In genomic region chrX:2425281-2426071, GRCh38 we compare ENCODE assay signal across 26 cellular contexts.
A peak's percentile ranks its signal among the peaks of the same experiment; 100 is the strongest.
DNase-seq lines count a peak whose midpoint lies in the region; ATAC-seq and TF ChIP-seq lines count a peak whose summit lies in the region.
"Had no signal": no experiment of that assay in that cellular context is flagged by ENCODE, and none has a peak within 500 bp of the region (broad histone marks: within the 10 kb centered on the region; RNA-seq: fewer than 3 reads in every experiment).

No MANE protein-coding gene starts in this region.

- peaks cover 81% of the 10 kb centered on the region for H3K36me3 Mint-ChIP-seq in GM23338 (ENCODE audit: low read depth)

- peak overlapping the region in 7 of 11 experiments; percentile 1 to 63 (median 36); a peak in 10 of 22 replicates for H3K9ac ChIP-seq in BLaER1 treated with 17β-estradiol and CSF1 and Interleukin-3, amounts not matched to agents 10 nM and 100 nM

- peak overlapping the region; percentile 85 for H3K27ac Mint-ChIP-seq in GM23338
- H3K27ac Mint-ChIP-seq: activated naive CD4-positive, alpha-beta T cell treated with anti-CD3 and anti-CD28 coated beads for 36 hours; activated T-cell treated with anti-CD3 and anti-CD28 coated beads, Interleukin-2, amount 50 U/mL, for 24 hours; CD4-positive, CD25-positive, alpha-beta regulatory T cell; T-helper 17 cell had no signal

- no peak overlapping the region for H3K4me3 Mint-ChIP-seq in GM23338
- H3K4me3 Mint-ChIP-seq: activated naive CD4-positive, alpha-beta T cell treated with anti-CD3 and anti-CD28 coated beads for 36 hours; activated T-cell treated with anti-CD3 and anti-CD28 coated beads, Interleukin-2, amount 50 U/mL, for 24 hours; CD4-positive, CD25-positive, alpha-beta regulatory T cell; neural crest cell; T-helper 17 cell had no signal

- TF ChIP-seq CTCF in GM23338 (conservative IDR thresholded peaks at IDR 0.05; ENCODE audit: low read depth in 2 of 2) (peak; percentile 41 to 61; a peak in 3 of 4 replicates), astrocyte of the cerebellum (IDR thresholded peaks at IDR 0.05; ENCODE audit: low read depth, low read length, missing control alignments) (no peak)

- peaks cover 31% of the 10 kb centered on the region for H3K9me3 Mint-ChIP-seq in GM23338

- peaks cover 16% of the 10 kb centered on the region for H3K4me1 Mint-ChIP-seq in GM23338
- H3K4me1 Mint-ChIP-seq: neural crest cell had no signal

- ATAC-seq in GM23338 = peak; percentile 91
- ATAC-seq in GM21381 (IDR thresholded peaks at IDR 0.05; ENCODE audit: unreplicated experiment) = no peak
- ATAC-seq in GM21360 (IDR thresholded peaks at IDR 0.05; ENCODE audit: unreplicated experiment) = no peak
- ATAC-seq: GM12878, psoas muscle, T-helper 17 cell had no signal

- peaks cover 22 to 61% (median 50%) of the 10 kb centered on the region in 10 experiments for H3K4me1 ChIP-seq in BLaER1 treated with 17β-estradiol and CSF1 and Interleukin-3, amounts not matched to agents 10 nM and 100 nM
- peaks cover 4% of the 10 kb centered on the region for H3K4me1 ChIP-seq in GM23338 (ENCODE audit: insufficient read depth)
- H3K4me1 ChIP-seq: psoas muscle had no signal

- H3K9me2 ChIP-seq in GM23338 (ENCODE audit: insufficient read depth) = no peaks in the 10 kb centered on the region

- peak; percentile 66 for DNase-seq in GM23338 (ENCODE audit: low spot score)
- peak; percentile 15 for DNase-seq in astrocyte of the cerebellum (ENCODE audit: low read depth)
- peak; percentile 47 for DNase-seq in mesenteric fat pad (ENCODE audit: low spot score)
- DNase-seq in stimulated activated CD4-positive, alpha-beta T cell treated with anti-CD3 and anti-CD28 coated beads, Interleukin-15, amount 100 ng/mL, for 24 hours = no peak
- DNase-seq in GF-D8 (lab: John Stamatoyannopoulos, UW) = no peak
- DNase-seq: activated CD4-positive, alpha-beta T cell treated with anti-CD3 and anti-CD28 coated beads, Interleukin-2, amount 50 U/mL, for 48 hours; activated naive CD4-positive, alpha-beta T cell treated with anti-CD3 and anti-CD28 coated beads for 36 hours; activated T-cell treated with anti-CD3 and anti-CD28 coated beads, Interleukin-2, amount 50 U/mL, for 24 hours; anterior cingulate cortex; CD4-positive, CD25-positive, alpha-beta regulatory T cell; DMS153; hypothalamus; islet precursor cell; NCI-H2107; NCI-H510A; psoas muscle; RPMI8226; stimulated activated naive CD4-positive, alpha-beta T cell; T-helper 17 cell had no signal

- in situ Hi-C loops in astrocyte of the cerebellum (cut with HindIII; ENCODE audit: low sequenced_read_pairs) = no loop called here

- H2AFZ ChIP-seq in GM23338 = no peak overlapping the region

- H3K27ac ChIP-seq in BLaER1 treated with 17β-estradiol and CSF1 and Interleukin-3, amounts not matched to agents 10 nM and 100 nM = peak overlapping the region in 8 of 11 experiments; percentile 48 to 77 (median 64); a peak in 15 of 22 replicates
- no peak overlapping the region; the same call in 1 of the 2 replicates for H3K27ac ChIP-seq in GM23338 (ENCODE audit: low read depth)
- H3K27ac ChIP-seq: psoas muscle, skin epidermis, VCaP had no signal

- H3K9me3 ChIP-seq in BLaER1 treated with 17β-estradiol and CSF1 and Interleukin-3, amounts not matched to agents 10 nM and 100 nM (replicated peaks in 1 of 11) = peaks cover 11 to 28% (median 21%) of the 10 kb centered on the region in 11 experiments; a peak in 21 of 22 replicates
- H3K9me3 ChIP-seq: psoas muscle had no signal

- no peaks in the 10 kb centered on the region for H3K27me3 ChIP-seq in BLaER1 treated with 17β-estradiol and CSF1 and Interleukin-3, amounts not matched to agents 10 nM and 100 nM
- no peaks in the 10 kb centered on the region for H3K27me3 ChIP-seq in GM23338 (ENCODE audit: insufficient read depth)

- H3K36me3 ChIP-seq in BLaER1 treated with 17β-estradiol and CSF1 and Interleukin-3, amounts not matched to agents 10 nM and 100 nM = peaks cover 47 to 70% (median 60%) of the 10 kb centered on the region in 11 experiments
- H3K36me3 ChIP-seq in GM23338 (ENCODE audit: insufficient read depth) = peaks cover 16% of the 10 kb centered on the region

- H3K27me3 Mint-ChIP-seq in GM23338 (ENCODE audit: insufficient read depth, low read depth, poor library complexity) = peaks cover 7% of the 10 kb centered on the region
- H3K27me3 Mint-ChIP-seq: activated T-cell treated with anti-CD3 and anti-CD28 coated beads, Interleukin-2, amount 50 U/mL, for 24 hours; CD4-positive, CD25-positive, alpha-beta regulatory T cell; T-helper 17 cell had no signal

- no peaks in the 10 kb centered on the region for H3F3A ChIP-seq in GM23338 (replicated peaks; ENCODE audit: low read depth)

- H3K79me2 ChIP-seq in GM23338 (replicated peaks; ENCODE audit: insufficient read depth) = peaks cover 19% of the 10 kb centered on the region

- peak overlapping the region in 3 of 10 experiments; percentile 6 to 30 (median 27); a peak in 3 of 20 replicates for H3K4me3 ChIP-seq in BLaER1 treated with 17β-estradiol and CSF1 and Interleukin-3, amounts not matched to agents 10 nM and 100 nM
- no peak overlapping the region for H3K4me3 ChIP-seq in GM23338
- no peak overlapping the region for H3K4me3 ChIP-seq in astrocyte of the cerebellum (ENCODE audit: low read depth, low read length)
- H3K4me3 ChIP-seq: GM12878, psoas muscle, skin epidermis had no signal

- H3K4me2 ChIP-seq in BLaER1 treated with 17β-estradiol and CSF1 and Interleukin-3, amounts not matched to agents 10 nM and 100 nM = peak overlapping the region; percentile 18 to 85 (median 73); a peak in 20 of 22 replicates
- 0 out of 2 replicates have a peak overlapping the region, but pooled peaks have one; percentile 31 for H3K4me2 ChIP-seq in GM23338

- H4K20me1 ChIP-seq in BLaER1 treated with 17β-estradiol and CSF1 and Interleukin-3, amounts not matched to agents 10 nM and 100 nM = peaks cover 0 to 22% (median 0%) of the 10 kb centered on the region in 11 experiments; a peak in 3 of 22 replicates
- H4K20me1 ChIP-seq in GM23338 (replicated peaks; ENCODE audit: insufficient read depth) = peaks cover 10% of the 10 kb centered on the region; the same call in 1 of the 2 replicates

TF ChIP-seq in GM23338, 12 proteins besides CTCF, POLR2A, EP300 and RAD21 (continues in another document):
- TF ChIP-seq, protein P1, sequence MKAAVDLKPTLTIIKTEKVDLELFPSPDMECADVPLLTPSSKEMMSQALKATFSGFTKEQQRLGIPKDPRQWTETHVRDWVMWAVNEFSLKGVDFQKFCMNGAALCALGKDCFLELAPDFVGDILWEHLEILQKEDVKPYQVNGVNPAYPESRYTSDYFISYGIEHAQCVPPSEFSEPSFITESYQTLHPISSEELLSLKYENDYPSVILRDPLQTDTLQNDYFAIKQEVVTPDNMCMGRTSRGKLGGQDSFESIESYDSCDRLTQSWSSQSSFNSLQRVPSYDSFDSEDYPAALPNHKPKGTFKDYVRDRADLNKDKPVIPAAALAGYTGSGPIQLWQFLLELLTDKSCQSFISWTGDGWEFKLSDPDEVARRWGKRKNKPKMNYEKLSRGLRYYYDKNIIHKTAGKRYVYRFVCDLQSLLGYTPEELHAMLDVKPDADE (IDR thresholded peaks at IDR 0.05) = no peak

Comparison
In these comparisons a context has a peak if more than half of its experiments do, and no peak if none do; other contexts are left out.
1. DNase-seq: peak in GM23338 (single experiment), astrocyte of the cerebellum (single experiment) and mesenteric fat pad (single experiment); none in stimulated activated CD4-positive, alpha-beta T cell treated with anti-CD3 and anti-CD28 coated beads, Interleukin-15, amount 100 ng/mL, for 24 hours (single experiment) and GF-D8 (single experiment).